33 cellular contexts compared by ENCODE assay signal in genomic region chr12:131987552-131987951, GRCh38. TPM values are rescaled to one million over a fixed set of nuclear protein-coding genes. Genes with fewer than 3 reads are reported as not detected.
DNase-seq lines count a peak whose midpoint lies in the region; ATAC-seq and TF ChIP-seq lines count a peak whose summit lies in the region.
"Had no signal": no experiment of that assay in that cellular context is flagged by ENCODE, and none has a peak within 500 bp of the region (broad histone marks: within the 10 kb centered on the region; RNA-seq: fewer than 3 reads in every experiment).

No MANE protein-coding gene starts in this region.

- WGBS in mesenchymal stem cell = 93% methylated on average over 7 of the region's 8 CpGs

- peak overlapping the region; percentile 6 for H3K27ac Mint-ChIP-seq in T-helper 17 cell
- peak overlapping the region in 3 of 7 donors; percentile 36 to 85 (median 46) for H3K27ac Mint-ChIP-seq in CD4-positive, alpha-beta memory T cell
- H3K27ac Mint-ChIP-seq: mesothelial cell of epicardium had no signal

- no peak overlapping the region for H3K9ac ChIP-seq in mesenchymal stem cell (ENCODE audit: low read length)
- H3K9ac ChIP-seq: KMS-11 had no signal

- H2AFZ ChIP-seq in mesenchymal stem cell (ENCODE audit: low read depth, low read length) = no peak overlapping the region

- no peak overlapping the region for H3K23ac ChIP-seq in mesenchymal stem cell (ENCODE audit: low read length in 2 of 2)

- H3K4me3 ChIP-seq in right atrium auricular region (no peak overlapping the region), left ventricle myocardium inferior (no peak overlapping the region), mesenchymal stem cell (ENCODE audit: insufficient read depth in 1 of 2, low read depth in 1 of 2, low read length in 2 of 2) (no peak overlapping the region)
- no peak overlapping the region for H3K4me3 ChIP-seq in CD4-positive, alpha-beta memory T cell (ENCODE audit: low read length in 2 of 2)
- H3K4me3 ChIP-seq: ascending aorta, cardiac muscle cell, coronary artery, MG63, psoas muscle, sigmoid colon, transverse colon had no signal

- CTCF ChIA-PET in CD4-positive, alpha-beta memory T cell (lab: Charles Lee; ENCODE audit: partially characterized antibody) = no interaction called here

- intact Hi-C loops in left ventricle myocardium inferior (cut with micrococcal nuclease) = no loop called here
- intact Hi-C loops in CD4-positive, alpha-beta memory T cell (cut with micrococcal nuclease) = no loop called here

- H3K27me3 Mint-ChIP-seq in T-helper 17 cell = no peaks in the 10 kb centered on the region
- no peaks in the 10 kb centered on the region for H3K27me3 Mint-ChIP-seq in CD4-positive, alpha-beta memory T cell
- H3K27me3 Mint-ChIP-seq: activated naive CD8-positive, alpha-beta T cell treated with anti-CD3 and anti-CD28 coated beads, Interleukin-2, amount 10 ng/mL, durations not matched to agents 7 days and 5 days had no signal

- no peaks in the 10 kb centered on the region for H3K9me3 ChIP-seq in right atrium auricular region
- H3K9me3 ChIP-seq in left ventricle myocardium inferior (replicated peaks) = no peaks in the 10 kb centered on the region
- no peaks in the 10 kb centered on the region for H3K9me3 ChIP-seq in T-helper 17 cell (ENCODE audit: control insufficient read depth, low read length, poor library complexity, severe bottlenecking)
- H3K9me3 ChIP-seq in mesenchymal stem cell (ENCODE audit: control insufficient read depth, low read length) = no peaks in the 10 kb centered on the region
- no peaks in the 10 kb centered on the region for H3K9me3 ChIP-seq in CD4-positive, alpha-beta memory T cell (ENCODE audit: control insufficient read depth in 1 of 2, low read length in 2 of 2)
- H3K9me3 ChIP-seq: ascending aorta, MG63, psoas muscle, sigmoid colon, transverse colon had no signal

- H3K4me1 Mint-ChIP-seq in T-helper 17 cell = no peaks in the 10 kb centered on the region
- peaks cover 0 to 3% (median 0%) of the 10 kb centered on the region in 4 donors for H3K4me1 Mint-ChIP-seq in CD4-positive, alpha-beta memory T cell
- H3K4me1 Mint-ChIP-seq: mesothelial cell of epicardium had no signal

- H3K27ac ChIP-seq in right atrium auricular region (no peak overlapping the region), left ventricle myocardium inferior (replicated peaks) (no peak overlapping the region), mesenchymal stem cell (ENCODE audit: low read length, poor library complexity, severe bottlenecking) (peak overlapping the region; percentile 99)
- H3K27ac ChIP-seq in CD4-positive, alpha-beta memory T cell (ENCODE audit: low read depth, low read length) = no peak overlapping the region
- H3K27ac ChIP-seq: ascending aorta, C4-2B, cardiac muscle cell, coronary artery, HL-60, KMS-11, psoas muscle, sigmoid colon, transverse colon had no signal

- H2AK5ac ChIP-seq in mesenchymal stem cell (ENCODE audit: low read length, severe bottlenecking) = peak overlapping the region; percentile 47

- peak overlapping the region; percentile 15 for H2BK5ac ChIP-seq in mesenchymal stem cell (ENCODE audit: low read depth, low read length, poor library complexity, severe bottlenecking)

- no peak overlapping the region for H2BK15ac ChIP-seq in mesenchymal stem cell (ENCODE audit: low read depth, poor library complexity, severe bottlenecking)

- no peaks in the 10 kb centered on the region for H3K4me1 ChIP-seq in right atrium auricular region
- H3K4me1 ChIP-seq in left ventricle myocardium inferior = peaks cover 6% of the 10 kb centered on the region
- H3K4me1 ChIP-seq in mesenchymal stem cell (ENCODE audit: control insufficient read depth, insufficient read depth, low read depth, low read length) = peaks cover 47% of the 10 kb centered on the region
- H3K4me1 ChIP-seq in CD4-positive, alpha-beta memory T cell (ENCODE audit: insufficient read depth, low read length) = no peaks in the 10 kb centered on the region
- H3K4me1 ChIP-seq: ascending aorta, psoas muscle, sigmoid colon, transverse colon had no signal

- H3K27me3 ChIP-seq in right atrium auricular region (no peaks in the 10 kb centered on the region), left ventricle myocardium inferior (ENCODE audit: low read depth) (no peaks in the 10 kb centered on the region), mesenchymal stem cell (ENCODE audit: control insufficient read depth in 1 of 2, insufficient read depth in 1 of 2, low read length in 2 of 2) (no peaks in the 10 kb centered on the region)
- H3K27me3 ChIP-seq in CD4-positive, alpha-beta memory T cell (ENCODE audit: insufficient read depth, low read length) = no peaks in the 10 kb centered on the region
- H3K27me3 ChIP-seq: ascending aorta, cardiac muscle cell, MG63, sigmoid colon, transverse colon had no signal

- no peaks in the 10 kb centered on the region for H3K9me3 Mint-ChIP-seq in CD4-positive, alpha-beta memory T cell
- H3K9me3 Mint-ChIP-seq: activated naive CD8-positive, alpha-beta T cell treated with anti-CD3 and anti-CD28 coated beads, Interleukin-2, amount 10 ng/mL, durations not matched to agents 7 days and 5 days; mesothelial cell of epicardium had no signal

- no peak overlapping the region for H3K4me2 ChIP-seq in mesenchymal stem cell (ENCODE audit: low read length, poor library complexity, severe bottlenecking)
- H3K4me2 ChIP-seq: KMS-11 had no signal

- no peak overlapping the region for H3K4ac ChIP-seq in mesenchymal stem cell (ENCODE audit: low read depth in 1 of 2, low read length in 2 of 2)

- POLR2A ChIA-PET in CD4-positive, alpha-beta memory T cell (lab: Charles Lee; ENCODE audit: partially characterized antibody) = interaction anchor here (0.6 kb wide), 2 partner anchors 20 to 60 kb away, joined by 3 to 4 read pairs; no protein-coding TSS in a partner anchor

- H3K36me3 Mint-ChIP-seq in T-helper 17 cell (ENCODE audit: low read depth) = peaks cover 16% of the 10 kb centered on the region
- H3K36me3 Mint-ChIP-seq in CD4-positive, alpha-beta memory T cell = peaks cover 55 to 78% of the 10 kb centered on the region in 2 donors

- H3K79me1 ChIP-seq in mesenchymal stem cell (replicated peaks; ENCODE audit: low read length, poor library complexity, severe bottlenecking) = peaks cover 32% of the 10 kb centered on the region

- no peak overlapping the region for H4K8ac ChIP-seq in mesenchymal stem cell (ENCODE audit: low read length)

- H3K14ac ChIP-seq in mesenchymal stem cell (ENCODE audit: low read length in 2 of 2) = no peak overlapping the region

- TF ChIP-seq CTCF in right atrium auricular region (IDR thresholded peaks at IDR 0.05) (no peak), left ventricle myocardium inferior (IDR thresholded peaks at IDR 0.05; ENCODE audit: borderline replicate concordance) (no peak)

- H2BK120ac ChIP-seq in mesenchymal stem cell (ENCODE audit: low read depth, low read length) = no peak overlapping the region

- peak; percentile 26 for DNase-seq in right atrium auricular region (ENCODE audit: low spot score)
- DNase-seq in left ventricle myocardium inferior = no peak
- no peak for DNase-seq in T-helper 17 cell
- no peak for DNase-seq in mesenchymal stem cell
- DNase-seq in NCI-H524 treated with DMSO at 0.1 percent for 48 hours (lab: John Stamatoyannopoulos, UW) = no peak
- no peak for DNase-seq in CD4-positive, alpha-beta memory T cell
- DNase-seq: activated CD4-positive, alpha-beta T cell treated with anti-CD3 and anti-CD28 coated beads for 4 hours; activated naive CD8-positive, alpha-beta T cell treated with anti-CD3 and anti-CD28 coated beads, Interleukin-2, amount 10 ng/mL, durations not matched to agents 7 days and 5 days; DND-41; effector memory CD4-positive, alpha-beta T cell; foreskin fibroblast; GF-D8; head of caudate nucleus; left ventricle myocardium superior; MG63; NCI-H1105 treated with DMSO at 0.1 percent for 48 hours; NCI-H2029; NCI-H526; NK-92 treated with Interleukin-12 subunit alpha and Interleukin-12 subunit beta, amount 100 ng/mL, for 24 hours; occipital lobe; psoas muscle; sigmoid colon; stimulated activated CD4-positive, alpha-beta T cell treated with anti-CD3 and anti-CD28 coated beads, Interleukin-4, amount 100 ng/mL, for 1 hour; transverse colon had no signal

- peak overlapping the region; percentile 35 for H4K91ac ChIP-seq in mesenchymal stem cell (ENCODE audit: low read length)

- no peak overlapping the region for H3K18ac ChIP-seq in mesenchymal stem cell (ENCODE audit: low read depth in 1 of 2, low read length in 2 of 2)

- H2BK12ac ChIP-seq in mesenchymal stem cell (ENCODE audit: low read length in 2 of 2) = no peak overlapping the region

- H3K4me3 Mint-ChIP-seq in T-helper 17 cell = no peak overlapping the region
- H3K4me3 Mint-ChIP-seq in CD4-positive, alpha-beta memory T cell = peak overlapping the region in 1 of 8 donors; percentile 15
- H3K4me3 Mint-ChIP-seq: activated naive CD8-positive, alpha-beta T cell treated with anti-CD3 and anti-CD28 coated beads, Interleukin-2, amount 10 ng/mL, durations not matched to agents 7 days and 5 days; mesothelial cell of epicardium had no signal

- H3K36me3 ChIP-seq in right atrium auricular region (peaks cover 91% of the 10 kb centered on the region), left ventricle myocardium inferior (peaks cover 98% of the 10 kb centered on the region), mesenchymal stem cell (ENCODE audit: control insufficient read depth in 1 of 2, insufficient read depth in 2 of 2, low read depth in 1 of 2, low read length in 2 of 2) (peaks cover 44 to 89% of the 10 kb centered on the region in 2 experiments)
- H3K36me3 ChIP-seq in CD4-positive, alpha-beta memory T cell (ENCODE audit: insufficient read depth, low read length) = peaks cover 83% of the 10 kb centered on the region

- no peak for ATAC-seq in T-helper 17 cell
- no peak for ATAC-seq in HG02571 (IDR thresholded peaks at IDR 0.05; ENCODE audit: unreplicated experiment)
- ATAC-seq: HCT116, psoas muscle had no signal

RNA-seq across cellular contexts. Expression of gene EP400, which starts 37.8 kb away (rescaled TPM):
- total RNA-seq in right atrium auricular region = 10 to 100 TPM; 10.5 to 15.5 TPM
- total RNA-seq in left ventricle myocardium inferior = 15.3 TPM
- total RNA-seq in T-helper 17 cell = 10 to 100 TPM; 67.4 to 79.0 TPM
- polyA plus RNA-seq in mesenchymal stem cell (2013, experiment 1 of 2) = 12.8 TPM
- polyA plus RNA-seq in mesenchymal stem cell (2013, experiment 2 of 2) = 11.6 TPM
- 10 to 100 TPM; 82.3 to 86.6 TPM for total RNA-seq in CD4-positive, alpha-beta memory T cell
- polyA plus RNA-seq in CD4-positive, alpha-beta memory T cell = 1 to 10 TPM in 1 of 2 donors, under 1 TPM in 1; 0.94 to 5.3 TPM

RNA-seq across cellular contexts. Expression of gene PUS1, which starts 58.5 kb away (rescaled TPM):
- total RNA-seq in right atrium auricular region (10 to 100 TPM in 1 of 2 donors, 1 to 10 TPM in 1; 5.0 to 10.3 TPM), left ventricle myocardium inferior (7.7 TPM), T-helper 17 cell (10 to 100 TPM; 23.6 TPM)
- polyA plus RNA-seq in mesenchymal stem cell (2013, experiment 1 of 2) = 10.5 TPM
- 10.3 TPM for polyA plus RNA-seq in mesenchymal stem cell (2013, experiment 2 of 2)
- total RNA-seq in CD4-positive, alpha-beta memory T cell = 10 to 100 TPM; 41.8 to 48.1 TPM
- 10 to 100 TPM; 12.0 to 28.1 TPM for polyA plus RNA-seq in CD4-positive, alpha-beta memory T cell
